ENCODE assay signal across 8 cellular contexts in genomic region chr5:163696270-163696887, GRCh38.
A peak's percentile ranks its signal among the peaks of the same experiment; 100 is the strongest.
DNase-seq lines count a peak whose midpoint lies in the region; ATAC-seq and TF ChIP-seq lines count a peak whose summit lies in the region.

No MANE protein-coding gene starts in this region.

- no peaks in the 10 kb centered on the region for H3F3A ChIP-seq in smooth muscle cell (ENCODE audit: low read depth)

- H3K4me2 ChIP-seq in smooth muscle cell = no peak overlapping the region

- H3K4me1 ChIP-seq in smooth muscle cell (ENCODE audit: low read depth) = no peaks in the 10 kb centered on the region

- H3K9me3 ChIP-seq in smooth muscle cell (replicated peaks; ENCODE audit: low read depth) = no peaks in the 10 kb centered on the region

- H4K20me1 ChIP-seq in smooth muscle cell (ENCODE audit: low read depth) = no peaks in the 10 kb centered on the region

- H3K4me3 ChIP-seq in astrocyte of the cerebellum (ENCODE audit: low read depth, low read length) (no peak overlapping the region), smooth muscle cell (no peak overlapping the region)

- H3K27ac ChIP-seq in smooth muscle cell (ENCODE audit: low read depth) = no peak overlapping the region

- no peaks in the 10 kb centered on the region for H3K36me3 ChIP-seq in smooth muscle cell (ENCODE audit: low read depth)

- TF ChIP-seq CTCF in astrocyte of the cerebellum (IDR thresholded peaks at IDR 0.05; ENCODE audit: low read depth, low read length, missing control alignments) (peak; percentile 80), smooth muscle cell (IDR thresholded peaks at IDR 0.05; ENCODE audit: borderline replicate concordance, insufficient read depth, poor library complexity, severe bottlenecking) (peak; percentile 57)

- H2AFZ ChIP-seq in smooth muscle cell (ENCODE audit: low read depth) = no peak overlapping the region

- H3K79me2 ChIP-seq in smooth muscle cell (ENCODE audit: low read depth) = no peaks in the 10 kb centered on the region

- ATAC-seq in GM19452 (IDR thresholded peaks at IDR 0.05; ENCODE audit: unreplicated experiment) (peak; percentile 98), HG03354 (IDR thresholded peaks at IDR 0.05; ENCODE audit: poor library complexity, severe bottlenecking, unreplicated experiment) (peak; percentile 95)

- H3K27me3 ChIP-seq in smooth muscle cell (ENCODE audit: low read depth) = peaks cover 4% of the 10 kb centered on the region

- DNase-seq in DMS153 treated with DMSO at 0.1 percent for 48 hours (lab: John Stamatoyannopoulos, UW; ENCODE audit: unreplicated experiment) = peak; percentile 48
- peak; percentile 74 to 82 for DNase-seq in NCI-H526 (lab: John Stamatoyannopoulos, UW)
- peak; percentile 75 for DNase-seq in astrocyte of the cerebellum (ENCODE audit: low read depth)
- DNase-seq in iPS DF 19.7 (ENCODE audit: low read depth, low spot score) = peak; percentile 40
- no peak for DNase-seq in smooth muscle cell (lab: John Stamatoyannopoulos, UW; ENCODE audit: unreplicated experiment)
- DNase-seq in activated naive CD4-positive, alpha-beta T cell treated with Interleukin-2 at 50 U/mL for 16 hours = no peak

- no peak overlapping the region for H3K9ac ChIP-seq in smooth muscle cell (ENCODE audit: low read depth)

- in situ Hi-C loops in astrocyte of the cerebellum (cut with HindIII; ENCODE audit: low sequenced_read_pairs) = no loop called here

- WGBS in smooth muscle cell (ENCODE audit: low lambda C conversion rate) = 31% methylated on average over 10 of the region's 10 CpGs

Comparison
In these comparisons a context has a peak if more than half of its experiments do, and no peak if none do; other contexts are left out.
1. DNase-seq: peak in DMS153 treated with DMSO at 0.1 percent for 48 hours (single experiment), NCI-H526 (2 of 2), astrocyte of the cerebellum (single experiment) and iPS DF 19.7 (single experiment); none in smooth muscle cell (single experiment) and activated naive CD4-positive, alpha-beta T cell treated with Interleukin-2 at 50 U/mL for 16 hours (single experiment).